Comparison of ENCODE assay signal across 20 cellular contexts in the genomic region with DNA sequence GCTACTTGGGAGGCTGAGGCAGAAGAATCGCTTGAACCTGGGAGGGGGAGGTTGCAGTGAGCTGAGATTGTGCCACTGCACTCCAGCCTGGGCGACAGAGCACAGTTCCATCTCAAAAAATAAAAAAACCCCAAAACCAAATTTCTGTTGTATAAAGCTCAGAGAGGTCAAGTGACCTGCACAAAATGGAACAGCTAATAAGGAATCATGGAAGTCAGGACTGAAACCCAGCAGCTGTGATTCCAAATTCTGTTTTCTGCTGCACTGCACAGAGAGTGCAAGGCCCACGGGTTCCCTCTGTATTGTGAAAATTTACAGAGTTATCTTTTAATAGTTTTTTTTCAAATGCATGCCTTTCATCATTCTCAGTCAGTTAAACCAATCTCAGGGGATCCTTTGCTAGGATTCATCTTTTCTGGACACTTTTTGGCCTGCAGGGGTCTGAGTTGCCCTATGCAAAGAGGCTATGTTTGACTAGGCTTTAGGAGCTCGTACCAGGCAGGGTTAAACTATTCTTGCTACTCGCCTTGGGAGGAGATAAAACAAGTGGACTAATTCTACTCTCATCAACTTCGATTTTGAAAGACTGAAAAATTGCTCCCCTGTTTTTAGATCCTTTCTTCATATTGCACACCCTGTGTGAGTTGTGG.
"Had no signal": no experiment of that assay in that cellular context is flagged by ENCODE, and none has a peak within 500 bp of the region (broad histone marks: within the 10 kb centered on the region; RNA-seq: fewer than 3 reads in every experiment).

No MANE protein-coding gene starts in this region.

- H3K27ac ChIP-seq: adrenal gland, heart right ventricle, left lung, prostate gland had no signal

- H3K9me3 ChIP-seq: adrenal gland, prostate gland had no signal

- H3K36me3 Mint-ChIP-seq: activated naive CD4-positive, alpha-beta T cell treated with anti-CD3 and anti-CD28 coated beads, Interleukin-2, amount 10 ng/mL, durations not matched to agents 7 days and 5 days; brain; natural killer cell had no signal

- H3K9me3 Mint-ChIP-seq: natural killer cell had no signal

- DNase-seq: activated CD4-positive, alpha-beta T cell treated with anti-CD3 and anti-CD28 coated beads, Interleukin-2, amount 50 U/mL, for 1 hour; activated naive CD4-positive, alpha-beta T cell treated with anti-CD3 and anti-CD28 coated beads, Interleukin-2, amount 10 ng/mL, durations not matched to agents 7 days and 5 days; activated T-cell treated with anti-CD3 and anti-CD28 coated beads for 4 hours; adrenal gland; foreskin melanocyte; heart right ventricle; islet precursor cell; left lung; natural killer cell; nucleus accumbens; stimulated activated CD4-positive, alpha-beta T cell treated with anti-CD3 and anti-CD28 coated beads, Interleukin-2, amount 100 ng/mL, for 24 hours; stimulated activated naive CD4-positive, alpha-beta T cell; substantia nigra; T-helper 17 cell; trophoblast cell had no signal

- H3K4me1 Mint-ChIP-seq: activated naive CD4-positive, alpha-beta T cell treated with anti-CD3 and anti-CD28 coated beads, Interleukin-2, amount 10 ng/mL, durations not matched to agents 7 days and 5 days; brain; natural killer cell; T-helper 17 cell had no signal

- H3K27me3 ChIP-seq: adrenal gland, heart right ventricle, left lung had no signal

- H3K4me1 ChIP-seq: adrenal gland, heart right ventricle, left lung, prostate gland had no signal

- H3K4me3 ChIP-seq: adrenal gland, heart right ventricle, left lung, prostate gland had no signal

- H3K4me3 Mint-ChIP-seq: activated naive CD4-positive, alpha-beta T cell treated with anti-CD3 and anti-CD28 coated beads, Interleukin-2, amount 10 ng/mL, durations not matched to agents 7 days and 5 days; brain; natural killer cell; T-helper 17 cell had no signal

- H3K27me3 Mint-ChIP-seq: activated naive CD4-positive, alpha-beta T cell treated with anti-CD3 and anti-CD28 coated beads, Interleukin-2, amount 10 ng/mL, durations not matched to agents 7 days and 5 days; brain; T-helper 17 cell had no signal

- ATAC-seq: heart right ventricle, left lung, natural killer cell, sciatic nerve, T-helper 17 cell had no signal

- FAIRE-seq: TTC549 had no signal

- H3K27ac Mint-ChIP-seq: activated naive CD4-positive, alpha-beta T cell treated with anti-CD3 and anti-CD28 coated beads, Interleukin-2, amount 10 ng/mL, durations not matched to agents 7 days and 5 days; activated T-helper 2 cell treated with anti-CD3 and anti-CD28 coated beads, Interferon-gamma antibody, Interleukin-2, Interleukin-4, amounts not matched to agents 10 μg/mL and 5 μg/mL and 100 μg/mL, durations not matched to agents 14 hours and 24 hours and 36 hours; brain; natural killer cell; T-helper 17 cell had no signal
